Comparison of ENCODE assay signal across 18 cellular contexts in the genomic region with DNA sequence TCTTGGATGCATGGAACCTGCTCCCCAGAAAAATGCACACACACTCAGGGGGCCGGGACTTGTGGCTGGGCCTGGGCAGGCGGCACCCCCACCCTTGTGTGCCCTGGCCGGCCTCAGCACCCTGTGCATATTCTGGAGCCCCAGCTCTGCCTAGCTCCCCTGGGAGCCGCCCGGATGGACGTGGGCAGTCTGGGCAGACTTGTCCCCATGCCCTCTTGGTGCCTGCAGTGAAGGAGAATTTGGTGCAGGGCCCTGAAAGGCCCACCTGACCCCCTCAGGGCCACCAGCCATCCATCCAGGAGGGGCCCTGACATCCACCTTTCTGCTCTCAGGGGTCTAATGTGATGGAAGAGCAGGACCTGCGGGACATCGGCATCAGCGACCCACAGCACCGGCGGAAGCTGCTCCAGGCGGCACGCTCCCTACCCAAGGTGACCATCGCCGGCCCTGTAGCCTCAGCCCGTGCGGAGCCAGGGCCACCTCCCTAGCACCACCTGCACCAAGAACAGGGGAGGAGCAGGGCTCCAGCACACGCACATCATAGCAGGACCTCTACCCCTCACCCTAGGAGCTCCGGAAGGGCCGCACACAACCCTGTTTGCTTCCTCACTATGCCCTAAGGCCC.
"Had no signal": no experiment of that assay in that cellular context is flagged by ENCODE, and none has a peak within 500 bp of the region (broad histone marks: within the 10 kb centered on the region; RNA-seq: fewer than 3 reads in every experiment).

No MANE protein-coding gene starts in this region.

- H3K27ac Mint-ChIP-seq: activated B cell treated with CpG ODN at 0.5 μM for 24 hours; activated CD8-positive, alpha-beta T cell treated with anti-CD3 and anti-CD28 coated beads, Interleukin-2, amount 10 ng/mL, durations not matched to agents 7 days and 5 days; naive thymus-derived CD8-positive, alpha-beta T cell; progenitor cell of endocrine pancreas had no signal

- H3K27me3 Mint-ChIP-seq: activated B cell treated with CpG ODN at 0.5 μM for 24 hours; naive thymus-derived CD8-positive, alpha-beta T cell; progenitor cell of endocrine pancreas had no signal

- H3K9me3 ChIP-seq: breast epithelium, gastroesophageal sphincter, heart right ventricle, uterus had no signal

- FAIRE-seq: TTC549 had no signal

- H3K4me1 ChIP-seq: uterus had no signal

- H3K27ac ChIP-seq: heart right ventricle, uterus had no signal

- DNase-seq: activated B cell treated with CpG ODN at 0.5 μM for 24 hours; activated CD4-positive, alpha-beta T cell treated with anti-CD3 and anti-CD28 coated beads for 48 hours; activated CD8-positive, alpha-beta T cell treated with anti-CD3 and anti-CD28 coated beads, Interleukin-2, amount 10 ng/mL, durations not matched to agents 7 days and 5 days; activated gamma-delta T cell treated with Interleukin-2 at 50 U/mL for 16 hours; activated T-cell treated with anti-CD3 and anti-CD28 coated beads, Interleukin-2, amount 50 U/mL, for 48 hours; anterior cingulate cortex; heart right ventricle; mammary epithelial cell; naive thymus-derived CD8-positive, alpha-beta T cell; stimulated activated CD4-positive, alpha-beta T cell treated with anti-CD3 and anti-CD28 coated beads, Interleukin-1b, Interleukin-23, amount 100 ng/mL, for 48 hours; SW 1271; uterus had no signal

- H3K4me3 Mint-ChIP-seq: activated B cell treated with CpG ODN at 0.5 μM for 24 hours; activated CD8-positive, alpha-beta T cell treated with anti-CD3 and anti-CD28 coated beads, Interleukin-2, amount 10 ng/mL, durations not matched to agents 7 days and 5 days; naive thymus-derived CD8-positive, alpha-beta T cell had no signal

- ATAC-seq: activated CD8-positive, alpha-beta T cell treated with anti-CD3 and anti-CD28 coated beads, Interleukin-2, amount 10 ng/mL, durations not matched to agents 7 days and 5 days; gastroesophageal sphincter; heart right ventricle; left lobe of liver; naive thymus-derived CD8-positive, alpha-beta T cell; right cardiac atrium had no signal

- H3K27me3 ChIP-seq: breast epithelium, gastroesophageal sphincter, heart right ventricle, uterus had no signal

- H3K4me3 ChIP-seq: breast epithelium, gastroesophageal sphincter, heart right ventricle, uterus had no signal

- H3K9me3 Mint-ChIP-seq: activated B cell treated with CpG ODN at 0.5 μM for 24 hours; naive thymus-derived CD8-positive, alpha-beta T cell had no signal

- H3K4me1 Mint-ChIP-seq: activated B cell treated with CpG ODN at 0.5 μM for 24 hours had no signal

- H3K36me3 ChIP-seq: breast epithelium, uterus had no signal
